13 cellular contexts compared by ENCODE assay signal in the genomic region with DNA sequence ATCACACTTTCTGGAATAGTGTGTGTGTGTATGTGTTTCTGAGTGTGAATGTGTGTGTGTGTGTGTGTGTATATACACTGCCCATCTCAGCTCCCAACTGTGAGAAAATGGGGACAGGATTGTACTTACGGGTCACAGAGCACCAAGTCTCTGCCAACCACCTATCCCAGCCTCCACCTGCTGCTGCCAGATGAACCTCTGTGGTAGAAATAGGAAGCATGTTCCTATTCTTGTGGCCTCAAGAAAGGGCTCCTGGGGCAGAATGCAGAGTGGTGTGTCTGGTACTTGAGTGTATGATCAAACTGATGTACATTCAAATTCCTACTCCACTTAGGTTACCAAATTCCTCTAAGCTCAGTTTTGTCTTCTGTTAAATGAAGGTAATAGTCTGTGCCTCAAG.
"Had no signal": no experiment of that assay in that cellular context is flagged by ENCODE, and none has a peak within 500 bp of the region (broad histone marks: within the 10 kb centered on the region; RNA-seq: fewer than 3 reads in every experiment).

No MANE protein-coding gene starts in this region.

- H3K27ac Mint-ChIP-seq: activated B cell treated with CpG ODN at 0.5 μM for 24 hours; T-helper 2 cell treated with Interferon-gamma antibody and Interleukin-4, amounts not matched to agents 5 μg/mL and 100 μg/mL, for 36 hours had no signal

- H3K27ac ChIP-seq: adrenal gland, esophagus muscularis mucosa, hepatocyte, pancreas, uterus had no signal

- DNase-seq: activated B cell treated with CpG ODN at 0.5 μM for 24 hours; activated CD4-positive, alpha-beta T cell treated with anti-CD3 and anti-CD28 coated beads for 48 hours; activated naive CD4-positive, alpha-beta T cell treated with Interleukin-2 at 50 U/mL for 16 hours; adrenal gland; pancreas; uterus had no signal

- H3K27me3 ChIP-seq: adrenal gland, esophagus muscularis mucosa, hepatocyte, pancreas, uterus had no signal

- H3K4me2 ChIP-seq: hepatocyte had no signal

- FAIRE-seq: colon, keratinocyte, pancreas had no signal

- H3K4me3 ChIP-seq: adrenal gland, esophagus muscularis mucosa, hepatocyte, pancreas, uterus had no signal

- ATAC-seq: left lobe of liver, pancreas, sciatic nerve had no signal

- H3K4me3 Mint-ChIP-seq: activated B cell treated with CpG ODN at 0.5 μM for 24 hours had no signal

- H3K36me3 ChIP-seq: adrenal gland, esophagus muscularis mucosa, pancreas, uterus had no signal

- H3K4me1 ChIP-seq: esophagus muscularis mucosa, pancreas, uterus had no signal

- H3K9me3 ChIP-seq: adrenal gland, pancreas, uterus had no signal
